Comparison of ENCODE assay signal across 15 cellular contexts in genomic region chr6:165794179-165794601, GRCh38.
DNase-seq lines count a peak whose midpoint lies in the region; ATAC-seq, FAIRE-seq and TF ChIP-seq lines count a peak whose summit lies in the region.
"Had no signal": no experiment of that assay in that cellular context is flagged by ENCODE, and none has a peak within 500 bp of the region (broad histone marks: within the 10 kb centered on the region; RNA-seq: fewer than 3 reads in every experiment).

No MANE protein-coding gene starts in this region.

- no peak overlapping the region for H2BK120ac ChIP-seq in mesenchymal stem cell (ENCODE audit: low read depth, low read length)

- H3K4me1 ChIP-seq in K562 (replicated peaks in 1 of 2; ENCODE audit: control insufficient read depth in 2 of 2, insufficient read depth in 2 of 2, low read length in 2 of 2) (no peaks in the 10 kb centered on the region), mesenchymal stem cell (ENCODE audit: control insufficient read depth, insufficient read depth, low read depth, low read length) (no peaks in the 10 kb centered on the region), BE2C (no peaks in the 10 kb centered on the region)
- H3K4me1 ChIP-seq: BLaER1, Caco-2 had no signal

- peaks cover 2 to 16% of the 10 kb centered on the region in 2 experiments; a peak in 2 of 5 replicates for H3K27me3 ChIP-seq in K562 (ENCODE audit: control insufficient read depth in 2 of 2, insufficient read depth in 2 of 2, low read length in 2 of 2)
- peaks cover 0 to 3% of the 10 kb centered on the region in 2 experiments for H3K27me3 ChIP-seq in mesenchymal stem cell (ENCODE audit: control insufficient read depth in 1 of 2, insufficient read depth in 1 of 2, low read length in 2 of 2)
- H3K27me3 ChIP-seq in BE2C, result no peaks in the 10 kb centered on the region
- H3K27me3 ChIP-seq: BLaER1 had no signal

- H3K27ac ChIP-seq in K562 (ENCODE audit: extremely low read depth, low read depth, low read length), result no peak overlapping the region
- no peak overlapping the region for H3K27ac ChIP-seq in mesenchymal stem cell (ENCODE audit: low read length, poor library complexity, severe bottlenecking)
- H3K27ac ChIP-seq: BLaER1, GM23248 had no signal

- H3K9me1 ChIP-seq in K562 (ENCODE audit: control insufficient read depth, insufficient read depth, low read length), result no peaks in the 10 kb centered on the region

- no peak for DNase-seq in stimulated activated naive CD8-positive, alpha-beta T cell treated with anti-CD3 and anti-CD28 coated beads, Interleukin-15, amount 100 ng/mL, for 72 hours
- no peak for DNase-seq in stimulated activated naive CD8-positive, alpha-beta T cell treated with anti-CD3 and anti-CD28 coated beads, Interleukin-15, Interleukin-2, amounts not matched to agents 100 U/mL and 50 U/mL, for 24 hours
- no peak for DNase-seq in K562 (ENCODE audit: extremely low read depth in 1 of 4, low spot score in 3 of 4)
- DNase-seq in mesenchymal stem cell, result no peak
- DNase-seq in urothelium cell line (ENCODE audit: low spot score), result no peak
- DNase-seq in Kasumi-1 (lab: John Stamatoyannopoulos, UW), result no peak
- DNase-seq in BE2C, result no peak
- DNase-seq: Caco-2; CD8-positive, alpha-beta memory T cell; DND-41; GDM1; GM23248; H7 had no signal

- H2AK5ac ChIP-seq in mesenchymal stem cell (ENCODE audit: low read length, severe bottlenecking), result no peak overlapping the region

- H3K27me3 Mint-ChIP-seq in stimulated activated naive CD8-positive, alpha-beta T cell treated with anti-CD3 and anti-CD28 coated beads, Interleukin-15, amount 100 ng/mL, for 72 hours, result no peaks in the 10 kb centered on the region

- H3K4me3 ChIP-seq in K562 (no peak overlapping the region), mesenchymal stem cell (ENCODE audit: insufficient read depth in 1 of 2, low read depth in 1 of 2, low read length in 2 of 2) (no peak overlapping the region), BE2C (ENCODE audit: low read depth, low read length) (no peak overlapping the region)
- H3K4me3 ChIP-seq: BLaER1, GM23248 had no signal

- H3K4me1 Mint-ChIP-seq in stimulated activated naive CD8-positive, alpha-beta T cell treated with anti-CD3 and anti-CD28 coated beads, Interleukin-15, amount 100 ng/mL, for 72 hours, result no peaks in the 10 kb centered on the region
- H3K4me1 Mint-ChIP-seq: CD8-positive, alpha-beta memory T cell had no signal

- no peak overlapping the region for H3K27ac Mint-ChIP-seq in stimulated activated naive CD8-positive, alpha-beta T cell treated with anti-CD3 and anti-CD28 coated beads, Interleukin-15, amount 100 ng/mL, for 72 hours
- H3K27ac Mint-ChIP-seq: CD8-positive, alpha-beta memory T cell had no signal

- H2BK12ac ChIP-seq in mesenchymal stem cell (ENCODE audit: low read length in 2 of 2), result no peak overlapping the region

- WGBS in K562 (ENCODE audit: insufficient coverage, low coverage, missing lambda C conversion rate), result 0% methylated on average over 6 of the region's 6 CpGs
- WGBS in mesenchymal stem cell, result 88% methylated on average over 6 of the region's 6 CpGs

- H3K9ac ChIP-seq in K562 (ENCODE audit: insufficient read depth in 1 of 2, low read depth in 2 of 2, low read length in 2 of 2), result no peak overlapping the region
- no peak overlapping the region for H3K9ac ChIP-seq in mesenchymal stem cell (ENCODE audit: low read length)
- H3K9ac ChIP-seq: BLaER1, GM23248 had no signal

- H3K79me1 ChIP-seq in mesenchymal stem cell (replicated peaks; ENCODE audit: low read length, poor library complexity, severe bottlenecking), result no peaks in the 10 kb centered on the region

- H3K4me3 Mint-ChIP-seq in stimulated activated naive CD8-positive, alpha-beta T cell treated with anti-CD3 and anti-CD28 coated beads, Interleukin-15, amount 100 ng/mL, for 72 hours, result no peak overlapping the region
- H3K4me3 Mint-ChIP-seq: CD8-positive, alpha-beta memory T cell had no signal

- H2BK5ac ChIP-seq in mesenchymal stem cell (ENCODE audit: low read depth, low read length, poor library complexity, severe bottlenecking), result no peak overlapping the region

- in situ Hi-C loops in K562 (cut with MboI), result no loop called here

- peak overlapping the region; percentile 0 for H4K91ac ChIP-seq in mesenchymal stem cell (ENCODE audit: low read length)

- no peaks in the 10 kb centered on the region for H4K20me1 ChIP-seq in K562 (replicated peaks; ENCODE audit: control insufficient read depth, insufficient read depth, low read length)
- H4K20me1 ChIP-seq: BLaER1 had no signal

- H2BK15ac ChIP-seq in mesenchymal stem cell (ENCODE audit: low read depth, poor library complexity, severe bottlenecking), result no peak overlapping the region

- H3K23ac ChIP-seq in mesenchymal stem cell (ENCODE audit: low read length in 2 of 2), result no peak overlapping the region

- H3K14ac ChIP-seq in mesenchymal stem cell (ENCODE audit: low read length in 2 of 2), result no peak overlapping the region

- H2AFZ ChIP-seq in K562 (ENCODE audit: low read depth, low read length), result no peak overlapping the region
- H2AFZ ChIP-seq in mesenchymal stem cell (ENCODE audit: low read depth, low read length), result no peak overlapping the region
- H2AFZ ChIP-seq: GM23248 had no signal

- H3K9me3 Mint-ChIP-seq in stimulated activated naive CD8-positive, alpha-beta T cell treated with anti-CD3 and anti-CD28 coated beads, Interleukin-15, amount 100 ng/mL, for 72 hours, result no peaks in the 10 kb centered on the region
- H3K9me3 Mint-ChIP-seq: CD8-positive, alpha-beta memory T cell had no signal

- no peak for TF ChIP-seq POLR2A in K562 (conservative IDR thresholded peaks at IDR 0.05)

- H3K4ac ChIP-seq in mesenchymal stem cell (ENCODE audit: low read depth in 1 of 2, low read length in 2 of 2), result no peak overlapping the region

- H3K36me3 ChIP-seq in K562 (ENCODE audit: control insufficient read depth, insufficient read depth, low read length), result no peaks in the 10 kb centered on the region
- no peaks in the 10 kb centered on the region for H3K36me3 ChIP-seq in mesenchymal stem cell (ENCODE audit: control insufficient read depth in 1 of 2, insufficient read depth in 2 of 2, low read depth in 1 of 2, low read length in 2 of 2)
- no peaks in the 10 kb centered on the region for H3K36me3 ChIP-seq in BE2C
- H3K36me3 ChIP-seq: BLaER1 had no signal

- H3K79me2 ChIP-seq in K562 (ENCODE audit: control insufficient read depth, insufficient read depth, low read length), result no peaks in the 10 kb centered on the region

- no peak for TF ChIP-seq RAD21 in K562 (CRISPR knock-in tag; conservative IDR thresholded peaks at IDR 0.05 in 1 of 2, IDR thresholded peaks at IDR 0.05 in 1 of 2)

- H3K18ac ChIP-seq in mesenchymal stem cell (ENCODE audit: low read depth in 1 of 2, low read length in 2 of 2), result no peak overlapping the region

- H3K9me3 ChIP-seq in K562 (replicated peaks; ENCODE audit: control insufficient read depth, insufficient read depth, low read depth, low read length) (no peaks in the 10 kb centered on the region), mesenchymal stem cell (ENCODE audit: control insufficient read depth, low read length) (no peaks in the 10 kb centered on the region), BE2C (no peaks in the 10 kb centered on the region)
- H3K9me3 ChIP-seq: BLaER1, Caco-2 had no signal

- no peak for TF ChIP-seq EP300 in K562 (IDR thresholded peaks at IDR 0.05; ENCODE audit: low read length)

- H4K8ac ChIP-seq in mesenchymal stem cell (ENCODE audit: low read length), result peak overlapping the region; percentile 45

- BruUV-seq in K562 (replicated peaks; lab: Mats Ljungman, UMichigan), result no TSS peak

- intact Hi-C loops in K562 (cut with micrococcal nuclease), result no loop called here

- CTCF ChIA-PET in K562 (lab: Yijun Ruan, JAX; ENCODE audit: low intra/inter-chr PET ratio), result no interaction called here

- FAIRE-seq in K562 (lab: Jason Lieb, UNC) (no peak), urothelium cell line (lab: Jason Lieb, UNC) (peak; percentile 94)

- POLR2A ChIA-PET in K562 (lab: Yijun Ruan, JAX), result no interaction called here

- H3K4me2 ChIP-seq in K562 (ENCODE audit: insufficient read depth, low read length) (no peak overlapping the region), mesenchymal stem cell (ENCODE audit: low read length, poor library complexity, severe bottlenecking) (no peak overlapping the region)
- H3K4me2 ChIP-seq: BLaER1 had no signal

- peak; percentile 23 for ATAC-seq in stimulated activated naive CD8-positive, alpha-beta T cell treated with anti-CD3 and anti-CD28 coated beads, Interleukin-15, amount 100 ng/mL, for 72 hours
- no peak for ATAC-seq in stimulated activated naive CD8-positive, alpha-beta T cell treated with anti-CD3 and anti-CD28 coated beads, Interleukin-15, Interleukin-2, amounts not matched to agents 100 U/mL and 50 U/mL, for 24 hours
- no peak for ATAC-seq in K562
- no peak for ATAC-seq in HG02642 (IDR thresholded peaks at IDR 0.05; ENCODE audit: poor library complexity, unreplicated experiment)

- TF ChIP-seq CTCF in K562 (IDR thresholded peaks at IDR 0.05 in 2 of 3, conservative IDR thresholded peaks at IDR 0.05 in 1 of 3; ENCODE audit: insufficient read depth in 2 of 3, low read depth in 1 of 3, low read length in 3 of 3) (no peak), BE2C (IDR thresholded peaks at IDR 0.05; ENCODE audit: low read depth, low read length) (no peak)

TF ChIP-seq in K562, 482 proteins besides CTCF, POLR2A, EP300 and RAD21 (continues in another document):
- TF ChIP-seq CBFB (CRISPR knock-in tag; IDR thresholded peaks at IDR 0.05) (no peak), STAT5B (CRISPR knock-in tag; IDR thresholded peaks at IDR 0.05) (no peak), TSC22D4 (tag; IDR thresholded peaks at IDR 0.05) (peak; percentile 91; the same call in 1 of the 2 replicates), HDAC1 (IDR thresholded peaks at IDR 0.05) (0 out of 4 replicates have a peak, but pooled peaks of 1 of the 2 experiments have one; percentile 13)
- TF ChIP-seq, protein P1, sequence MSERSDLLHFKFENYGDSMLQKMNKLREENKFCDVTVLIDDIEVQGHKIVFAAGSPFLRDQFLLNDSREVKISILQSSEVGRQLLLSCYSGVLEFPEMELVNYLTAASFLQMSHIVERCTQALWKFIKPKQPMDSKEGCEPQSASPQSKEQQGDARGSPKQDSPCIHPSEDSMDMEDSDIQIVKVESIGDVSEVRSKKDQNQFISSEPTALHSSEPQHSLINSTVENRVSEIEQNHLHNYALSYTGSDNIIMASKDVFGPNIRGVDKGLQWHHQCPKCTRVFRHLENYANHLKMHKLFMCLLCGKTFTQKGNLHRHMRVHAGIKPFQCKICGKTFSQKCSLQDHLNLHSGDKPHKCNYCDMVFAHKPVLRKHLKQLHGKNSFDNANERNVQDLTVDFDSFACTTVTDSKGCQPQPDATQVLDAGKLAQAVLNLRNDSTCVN (CRISPR knock-in tag; IDR thresholded peaks at IDR 0.05), result 0 out of 2 replicates have a peak, but pooled peaks have one; percentile 41
